1 cellular context compared by ENCODE assay signal in the genomic region with DNA sequence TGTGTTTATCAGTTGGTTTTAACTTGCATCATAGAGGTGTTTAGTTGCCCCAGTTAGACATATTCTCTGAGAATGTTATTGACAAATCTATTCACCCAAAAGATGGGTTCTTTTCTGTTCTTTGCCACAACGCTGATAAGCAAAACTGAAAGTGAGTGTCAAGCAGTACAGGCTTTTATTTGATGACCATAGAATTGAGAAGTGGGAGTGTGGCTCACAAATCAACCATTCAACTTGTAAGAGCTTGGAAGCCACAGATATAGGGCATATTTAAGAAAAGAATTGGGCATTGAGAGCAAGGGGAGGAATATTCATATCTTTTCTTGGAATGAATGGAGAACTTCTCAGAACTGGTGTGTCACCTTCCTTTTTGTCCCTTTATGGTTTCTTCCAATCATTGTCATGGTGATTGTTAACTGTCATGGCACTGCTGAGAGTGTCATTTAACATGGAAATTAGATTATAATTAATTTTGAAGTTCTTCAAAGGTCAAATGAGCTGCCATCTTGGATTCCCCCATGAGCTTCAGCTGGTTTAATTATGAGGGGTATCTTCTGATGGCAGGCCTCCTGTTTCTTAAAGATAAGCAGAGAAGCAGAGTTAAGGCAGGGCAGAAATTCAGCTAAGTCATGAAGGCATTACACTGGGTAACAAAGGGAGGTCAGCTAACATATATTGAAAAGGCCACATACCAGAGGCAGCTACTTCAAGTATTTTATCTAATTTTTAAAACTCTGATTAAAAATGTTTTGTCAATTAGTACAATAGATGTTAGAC.
A peak's percentile ranks its signal among the peaks of the same experiment; 100 is the strongest.
TF ChIP-seq lines count a peak whose summit lies in the region.

No MANE protein-coding gene starts in this region.

TF ChIP-seq in K562, 482 proteins besides CTCF, POLR2A, EP300 and RAD21 (continued from another document and continues in another):
- TF ChIP-seq, protein P1, sequence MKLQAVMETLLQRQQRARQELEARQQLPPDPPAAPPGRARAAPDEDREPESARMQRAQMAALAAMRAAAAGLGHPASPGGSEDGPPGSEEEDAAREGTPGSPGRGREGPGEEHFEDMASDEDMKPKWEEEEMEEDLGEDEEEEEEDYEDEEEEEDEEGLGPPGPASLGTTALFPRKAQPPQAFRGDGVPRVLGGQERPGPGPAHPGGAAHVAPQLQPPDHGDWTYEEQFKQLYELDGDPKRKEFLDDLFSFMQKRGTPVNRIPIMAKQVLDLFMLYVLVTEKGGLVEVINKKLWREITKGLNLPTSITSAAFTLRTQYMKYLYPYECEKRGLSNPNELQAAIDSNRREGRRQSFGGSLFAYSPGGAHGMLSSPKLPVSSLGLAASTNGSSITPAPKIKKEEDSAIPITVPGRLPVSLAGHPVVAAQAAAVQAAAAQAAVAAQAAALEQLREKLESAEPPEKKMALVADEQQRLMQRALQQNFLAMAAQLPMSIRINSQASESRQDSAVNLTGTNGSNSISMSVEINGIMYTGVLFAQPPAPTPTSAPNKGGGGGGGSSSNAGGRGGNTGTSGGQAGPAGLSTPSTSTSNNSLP (IDR thresholded peaks at IDR 0.05; ENCODE audit: borderline replicate concordance, low read depth, low read length), result peak; percentile 91
- TF ChIP-seq GABPA (tag; conservative IDR thresholded peaks at IDR 0.05; ENCODE audit: low read depth), result peak; percentile 57; the same call in 1 of the 2 replicates
- no peak for TF ChIP-seq POLR2AphosphoS2 (IDR thresholded peaks at IDR 0.05; ENCODE audit: low read length)
- TF ChIP-seq THAP7 (CRISPR knock-in tag; IDR thresholded peaks at IDR 0.05), result no peak
- peak; percentile 43; the same call in 1 of the 2 replicates for TF ChIP-seq ADNP (tag; IDR thresholded peaks at IDR 0.05)
- peak; percentile 96 for TF ChIP-seq CBFA2T2 (conservative IDR thresholded peaks at IDR 0.05)
- no peak for TF ChIP-seq HNRNPH1 (optimal IDR thresholded peaks at IDR 0.05; ENCODE audit: low read depth, low read length)
- TF ChIP-seq, protein P2, sequence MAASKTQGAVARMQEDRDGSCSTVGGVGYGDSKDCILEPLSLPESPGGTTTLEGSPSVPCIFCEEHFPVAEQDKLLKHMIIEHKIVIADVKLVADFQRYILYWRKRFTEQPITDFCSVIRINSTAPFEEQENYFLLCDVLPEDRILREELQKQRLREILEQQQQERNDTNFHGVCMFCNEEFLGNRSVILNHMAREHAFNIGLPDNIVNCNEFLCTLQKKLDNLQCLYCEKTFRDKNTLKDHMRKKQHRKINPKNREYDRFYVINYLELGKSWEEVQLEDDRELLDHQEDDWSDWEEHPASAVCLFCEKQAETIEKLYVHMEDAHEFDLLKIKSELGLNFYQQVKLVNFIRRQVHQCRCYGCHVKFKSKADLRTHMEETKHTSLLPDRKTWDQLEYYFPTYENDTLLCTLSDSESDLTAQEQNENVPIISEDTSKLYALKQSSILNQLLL (CRISPR knock-in tag; IDR thresholded peaks at IDR 0.05; ENCODE audit: borderline replicate concordance), result no peak
- no peak for TF ChIP-seq ZNF212 (CRISPR knock-in tag; IDR thresholded peaks at IDR 0.05)
- TF ChIP-seq, protein P3, sequence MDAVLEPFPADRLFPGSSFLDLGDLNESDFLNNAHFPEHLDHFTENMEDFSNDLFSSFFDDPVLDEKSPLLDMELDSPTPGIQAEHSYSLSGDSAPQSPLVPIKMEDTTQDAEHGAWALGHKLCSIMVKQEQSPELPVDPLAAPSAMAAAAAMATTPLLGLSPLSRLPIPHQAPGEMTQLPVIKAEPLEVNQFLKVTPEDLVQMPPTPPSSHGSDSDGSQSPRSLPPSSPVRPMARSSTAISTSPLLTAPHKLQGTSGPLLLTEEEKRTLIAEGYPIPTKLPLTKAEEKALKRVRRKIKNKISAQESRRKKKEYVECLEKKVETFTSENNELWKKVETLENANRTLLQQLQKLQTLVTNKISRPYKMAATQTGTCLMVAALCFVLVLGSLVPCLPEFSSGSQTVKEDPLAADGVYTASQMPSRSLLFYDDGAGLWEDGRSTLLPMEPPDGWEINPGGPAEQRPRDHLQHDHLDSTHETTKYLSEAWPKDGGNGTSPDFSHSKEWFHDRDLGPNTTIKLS (IDR thresholded peaks at IDR 0.05; ENCODE audit: borderline replicate concordance, low read depth), result no peak
- TF ChIP-seq SIN3A (IDR thresholded peaks at IDR 0.05; ENCODE audit: borderline replicate concordance in 2 of 2, control insufficient read depth in 1 of 2, low read depth in 2 of 2, low read length in 2 of 2), result no peak
- TF ChIP-seq LCOR (CRISPR knock-in tag; IDR thresholded peaks at IDR 0.05), result peak; percentile 34; the same call in 1 of the 2 replicates
- peak; percentile 46; the same call in 1 of the 2 replicates for TF ChIP-seq CREB3 (tag; conservative IDR thresholded peaks at IDR 0.05; ENCODE audit: low read depth)
- TF ChIP-seq FOXP1 (CRISPR knock-in tag; IDR thresholded peaks at IDR 0.05), result no peak
- TF ChIP-seq, protein P4, sequence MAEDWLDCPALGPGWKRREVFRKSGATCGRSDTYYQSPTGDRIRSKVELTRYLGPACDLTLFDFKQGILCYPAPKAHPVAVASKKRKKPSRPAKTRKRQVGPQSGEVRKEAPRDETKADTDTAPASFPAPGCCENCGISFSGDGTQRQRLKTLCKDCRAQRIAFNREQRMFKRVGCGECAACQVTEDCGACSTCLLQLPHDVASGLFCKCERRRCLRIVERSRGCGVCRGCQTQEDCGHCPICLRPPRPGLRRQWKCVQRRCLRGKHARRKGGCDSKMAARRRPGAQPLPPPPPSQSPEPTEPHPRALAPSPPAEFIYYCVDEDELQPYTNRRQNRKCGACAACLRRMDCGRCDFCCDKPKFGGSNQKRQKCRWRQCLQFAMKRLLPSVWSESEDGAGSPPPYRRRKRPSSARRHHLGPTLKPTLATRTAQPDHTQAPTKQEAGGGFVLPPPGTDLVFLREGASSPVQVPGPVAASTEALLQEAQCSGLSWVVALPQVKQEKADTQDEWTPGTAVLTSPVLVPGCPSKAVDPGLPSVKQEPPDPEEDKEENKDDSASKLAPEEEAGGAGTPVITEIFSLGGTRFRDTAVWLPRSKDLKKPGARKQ (CRISPR knock-in tag; IDR thresholded peaks at IDR 0.05), result no peak
- TF ChIP-seq ZNF639 (CRISPR knock-in tag; conservative IDR thresholded peaks at IDR 0.05 in 1 of 2, IDR thresholded peaks at IDR 0.05 in 1 of 2), result peak in 1 of 2 experiments; percentile 81; a peak in 2 of 4 replicates
- no peak for TF ChIP-seq THRA (IDR thresholded peaks at IDR 0.05)
- TF ChIP-seq KAT8 (IDR thresholded peaks at IDR 0.05; ENCODE audit: low read depth), result no peak
- TF ChIP-seq NONO (IDR thresholded peaks at IDR 0.05; ENCODE audit: low read depth in 2 of 2, low read length in 1 of 2), result 0 out of 4 replicates have a peak, but pooled peaks of 1 of the 2 experiments have one; percentile 49
- TF ChIP-seq SAFB (IDR thresholded peaks at IDR 0.05; ENCODE audit: borderline replicate concordance, low read depth, low read length), result no peak
- no peak; the same call in 1 of the 2 replicates for TF ChIP-seq TEAD2 (tag; IDR thresholded peaks at IDR 0.05)
- TF ChIP-seq ZNF766 (CRISPR knock-in tag; conservative IDR thresholded peaks at IDR 0.05), result peak; percentile 81
- TF ChIP-seq SFPQ (IDR thresholded peaks at IDR 0.05; ENCODE audit: low read depth, low read length), result no peak
- peak; percentile 47 to 68; a peak in 1 of 4 replicates for TF ChIP-seq ARNT (IDR thresholded peaks at IDR 0.05)
- TF ChIP-seq HMGN3 (IDR thresholded peaks at IDR 0.05; ENCODE audit: borderline replicate concordance, extremely low read depth, insufficient read length, low read depth, low read length), result peak; percentile 53
- TF ChIP-seq, protein P5, sequence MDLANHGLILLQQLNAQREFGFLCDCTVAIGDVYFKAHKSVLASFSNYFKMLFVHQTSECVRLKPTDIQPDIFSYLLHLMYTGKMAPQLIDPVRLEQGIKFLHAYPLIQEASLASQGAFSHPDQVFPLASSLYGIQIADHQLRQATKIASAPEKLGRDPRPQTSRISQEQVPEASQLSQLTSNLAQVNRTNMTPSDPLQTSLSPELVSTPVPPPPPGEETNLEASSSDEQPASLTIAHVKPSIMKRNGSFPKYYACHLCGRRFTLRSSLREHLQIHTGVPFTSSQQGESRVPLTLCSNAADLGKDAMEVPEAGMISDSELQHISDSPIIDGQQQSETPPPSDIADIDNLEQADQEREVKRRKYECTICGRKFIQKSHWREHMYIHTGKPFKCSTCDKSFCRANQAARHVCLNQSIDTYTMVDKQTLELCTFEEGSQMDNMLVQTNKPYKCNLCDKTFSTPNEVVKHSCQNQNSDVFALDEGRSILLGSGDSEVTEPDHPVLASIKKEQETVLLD (IDR thresholded peaks at IDR 0.05), result no peak
- no peak for TF ChIP-seq HCFC1 (IDR thresholded peaks at IDR 0.05; ENCODE audit: low read depth, low read length)
- no peak for TF ChIP-seq U2AF1 (optimal IDR thresholded peaks at IDR 0.05; ENCODE audit: low read depth, low read length)
- peak; percentile 97 for TF ChIP-seq SMARCA4 (IDR thresholded peaks at IDR 0.05)
- no peak for TF ChIP-seq ARHGAP35 (IDR thresholded peaks at IDR 0.05; ENCODE audit: partially characterized antibody)
- TF ChIP-seq CCAR2 (IDR thresholded peaks at IDR 0.05; ENCODE audit: low read depth, low read length), result no peak
- TF ChIP-seq USF2 (CRISPR knock-in tag; IDR thresholded peaks at IDR 0.05), result no peak
- TF ChIP-seq CREB1 (IDR thresholded peaks at IDR 0.05), result no peak; the same call in 1 of the 2 replicates
- TF ChIP-seq CREB1 (CRISPR knock-in tag; IDR thresholded peaks at IDR 0.05), result no peak
- no peak for TF ChIP-seq PPARD (CRISPR knock-in tag; IDR thresholded peaks at IDR 0.05)
- no peak for TF ChIP-seq HNRNPUL1 (IDR thresholded peaks at IDR 0.05; ENCODE audit: low read length)
- no peak for TF ChIP-seq RUNX1 (IDR thresholded peaks at IDR 0.05; ENCODE audit: low read depth)
- TF ChIP-seq ASH1L (IDR thresholded peaks at IDR 0.05; ENCODE audit: borderline replicate concordance, low read depth, partially characterized antibody), result no peak
- no peak for TF ChIP-seq EWSR1 (IDR thresholded peaks at IDR 0.05; ENCODE audit: borderline replicate concordance, low read depth, partially characterized antibody)
- no peak for TF ChIP-seq MIER1 (IDR thresholded peaks at IDR 0.05; ENCODE audit: low read depth)
- peak; percentile 83 for TF ChIP-seq HDAC3 (IDR thresholded peaks at IDR 0.05; ENCODE audit: borderline replicate concordance, partially characterized antibody)
- TF ChIP-seq NFIC (IDR thresholded peaks at IDR 0.05), result peak; percentile 86
- no peak for TF ChIP-seq BHLHE40 (IDR thresholded peaks at IDR 0.05; ENCODE audit: low read length)
- peak; percentile 31; the same call in 1 of the 2 replicates for TF ChIP-seq DMBX1 (CRISPR knock-in tag; IDR thresholded peaks at IDR 0.05; ENCODE audit: borderline replicate concordance)
- peak; percentile 71 for TF ChIP-seq MBD2 (IDR thresholded peaks at IDR 0.05; ENCODE audit: borderline replicate concordance, low read depth)
- TF ChIP-seq SP2 (IDR thresholded peaks at IDR 0.05; ENCODE audit: extremely low read depth, low read depth, low read length, poor library complexity, severe bottlenecking), result no peak
